In genomic region chr17:561118-561517, GRCh38 we compare ENCODE assay signal across 12 cellular contexts.
DNase-seq lines count a peak whose midpoint lies in the region; ATAC-seq and TF ChIP-seq lines count a peak whose summit lies in the region.
"Had no signal": no experiment of that assay in that cellular context is flagged by ENCODE, and none has a peak within 500 bp of the region (broad histone marks: within the 10 kb centered on the region; RNA-seq: fewer than 3 reads in every experiment).

No MANE protein-coding gene starts in this region.

- H4K20me1 ChIP-seq in hepatocyte (ENCODE audit: insufficient read depth, poor library complexity, severe bottlenecking), result no peaks in the 10 kb centered on the region

- no peak overlapping the region for H3K56ac ChIP-seq in mesendoderm (ENCODE audit: low read length)

- H2AK5ac ChIP-seq in mesendoderm (ENCODE audit: low read length), result no peak overlapping the region

- H3K27ac ChIP-seq in adipose tissue (ENCODE audit: low read depth, low read length) (peak overlapping the region; percentile 26), lung (ENCODE audit: low read depth in 1 of 2, low read length in 1 of 2) (peak overlapping the region; percentile 5 to 49), mesendoderm (ENCODE audit: low read depth, low read length) (no peak overlapping the region), hepatocyte (no peak overlapping the region)
- H3K27ac ChIP-seq: SK-N-MC had no signal

- H3K36me3 ChIP-seq in lung (ENCODE audit: control insufficient read depth in 2 of 2, insufficient read depth in 2 of 2, low read length in 2 of 2) (peaks cover 0 to 14% of the 10 kb centered on the region in 2 donors), mesendoderm (ENCODE audit: control insufficient read depth, insufficient read depth, low read length) (peaks cover 2% of the 10 kb centered on the region), hepatocyte (replicated peaks; ENCODE audit: insufficient read depth, low read depth) (no peaks in the 10 kb centered on the region)

- H3K4me1 ChIP-seq in lung (ENCODE audit: control insufficient read depth in 2 of 2, insufficient read depth in 2 of 2, low read length in 2 of 2) (peaks cover 12 to 13% of the 10 kb centered on the region in 2 donors), mesendoderm (ENCODE audit: control insufficient read depth, low read depth, low read length) (no peaks in the 10 kb centered on the region), hepatocyte (ENCODE audit: insufficient read depth) (no peaks in the 10 kb centered on the region)

- no peak overlapping the region for H2AFZ ChIP-seq in hepatocyte

- H3K18ac ChIP-seq in mesendoderm (ENCODE audit: low read length), result no peak overlapping the region

- TF ChIP-seq CTCF in lung (IDR thresholded peaks at IDR 0.05; ENCODE audit: control extremely low read depth, extremely low read depth) (no peak), hepatocyte (IDR thresholded peaks at IDR 0.05; ENCODE audit: poor library complexity) (no peak)

- no peak overlapping the region for H3K9ac ChIP-seq in mesendoderm (ENCODE audit: low read length)

- H3K79me2 ChIP-seq in mesendoderm (ENCODE audit: control insufficient read depth, insufficient read depth, low read length), result no peaks in the 10 kb centered on the region
- no peaks in the 10 kb centered on the region for H3K79me2 ChIP-seq in hepatocyte

- no peaks in the 10 kb centered on the region for H3K9me3 ChIP-seq in lung (ENCODE audit: control insufficient read depth in 2 of 2, insufficient read depth in 1 of 2, low read length in 1 of 2)
- no peaks in the 10 kb centered on the region for H3K9me3 ChIP-seq in hepatocyte (ENCODE audit: low read depth)
- H3K9me3 ChIP-seq: thyroid gland had no signal

- H4K5ac ChIP-seq in mesendoderm (ENCODE audit: low read length), result no peak overlapping the region

- H3K4ac ChIP-seq in mesendoderm (ENCODE audit: low read depth, low read length), result no peak overlapping the region

- ATAC-seq in lung (ENCODE audit: insufficient read depth, low FRiP score) (no peak), GM19023 (IDR thresholded peaks at IDR 0.05; ENCODE audit: unreplicated experiment) (no peak)

- H2BK120ac ChIP-seq in mesendoderm (ENCODE audit: low read depth, low read length), result no peak overlapping the region

- H3K4me3 ChIP-seq in lung (no peak overlapping the region), mesendoderm (ENCODE audit: low read length) (no peak overlapping the region), hepatocyte (no peak overlapping the region)
- H3K4me3 ChIP-seq: SK-N-MC, skin epidermis, thyroid gland had no signal

- H4K8ac ChIP-seq in mesendoderm (ENCODE audit: low read depth, low read length), result no peak overlapping the region

- peak; percentile 25 to 42 for DNase-seq in stimulated activated CD4-positive, alpha-beta T cell treated with anti-CD3 and anti-CD28 coated beads, Interleukin-15, amount 100 ng/mL, for 48 hours (ENCODE audit: low read depth in 2 of 2)
- no peak for DNase-seq in stimulated activated CD4-positive, alpha-beta T cell treated with anti-CD3 and anti-CD28 coated beads, Interleukin-12 subunit alpha, Interleukin-12 subunit beta, amount 100 ng/mL, for 4 hours
- DNase-seq in lung (ENCODE audit: low spot score) (no peak), mesendoderm (no peak), medulla oblongata (ENCODE audit: extremely low spot score) (no peak), hepatocyte (ENCODE audit: low spot score) (no peak)
- DNase-seq: NCI-H2171 treated with DMSO at 0.1 percent for 48 hours, thyroid gland had no signal

- no peak overlapping the region for H2BK5ac ChIP-seq in mesendoderm (ENCODE audit: low read length)

- no peak overlapping the region for H3K23ac ChIP-seq in mesendoderm (ENCODE audit: low read length)

- WGBS in adipose tissue, 3 donors, result 50 to 82% (median 53%) methylated on average over 5 of the region's 5 CpGs
- WGBS in lung, 2 donors, result 52 to 60% methylated on average over 5 of the region's 5 CpGs
- WGBS in mesendoderm (ENCODE audit: extremely low coverage, insufficient coverage, low lambda C conversion rate), result no CpG with 5 or more reads among the region's 5 CpGs
- 83% methylated on average over 5 of the region's 5 CpGs for WGBS in hepatocyte (ENCODE audit: low lambda C conversion rate, missing lambda C conversion rate)

- H3K79me1 ChIP-seq in mesendoderm (ENCODE audit: low read length), result no peaks in the 10 kb centered on the region

- no peaks in the 10 kb centered on the region for H3K27me3 ChIP-seq in lung (ENCODE audit: control insufficient read depth, insufficient read depth)
- H3K27me3 ChIP-seq in mesendoderm (ENCODE audit: insufficient read depth, low read length, poor library complexity), result no peaks in the 10 kb centered on the region
- H3K27me3 ChIP-seq in hepatocyte, result no peaks in the 10 kb centered on the region
- H3K27me3 ChIP-seq: thyroid gland had no signal

- H3K4me2 ChIP-seq in mesendoderm (ENCODE audit: low read length), result no peak overlapping the region
- H3K4me2 ChIP-seq in hepatocyte, result no peak overlapping the region

- H2BK15ac ChIP-seq in mesendoderm (replicated peaks; ENCODE audit: low read depth), result no peak overlapping the region

- H3K9me2 ChIP-seq in hepatocyte (replicated peaks; ENCODE audit: insufficient read depth), result no peaks in the 10 kb centered on the region

Comparison
In these comparisons a context has a peak if more than half of its experiments do, and no peak if none do; other contexts are left out.
1. DNase-seq: peak in stimulated activated CD4-positive, alpha-beta T cell treated with anti-CD3 and anti-CD28 coated beads, Interleukin-15, amount 100 ng/mL, for 48 hours (2 of 2); none in stimulated activated CD4-positive, alpha-beta T cell treated with anti-CD3 and anti-CD28 coated beads, Interleukin-12 subunit alpha, Interleukin-12 subunit beta, amount 100 ng/mL, for 4 hours (single experiment), lung (single experiment), mesendoderm (single experiment), medulla oblongata (single experiment) and hepatocyte (single experiment).
2. H3K27ac ChIP-seq: peak in adipose tissue (single experiment) and lung (2 of 2); none in mesendoderm (single experiment) and hepatocyte (single experiment).